ENCODE assay signal across 9 cellular contexts in the genomic region with DNA sequence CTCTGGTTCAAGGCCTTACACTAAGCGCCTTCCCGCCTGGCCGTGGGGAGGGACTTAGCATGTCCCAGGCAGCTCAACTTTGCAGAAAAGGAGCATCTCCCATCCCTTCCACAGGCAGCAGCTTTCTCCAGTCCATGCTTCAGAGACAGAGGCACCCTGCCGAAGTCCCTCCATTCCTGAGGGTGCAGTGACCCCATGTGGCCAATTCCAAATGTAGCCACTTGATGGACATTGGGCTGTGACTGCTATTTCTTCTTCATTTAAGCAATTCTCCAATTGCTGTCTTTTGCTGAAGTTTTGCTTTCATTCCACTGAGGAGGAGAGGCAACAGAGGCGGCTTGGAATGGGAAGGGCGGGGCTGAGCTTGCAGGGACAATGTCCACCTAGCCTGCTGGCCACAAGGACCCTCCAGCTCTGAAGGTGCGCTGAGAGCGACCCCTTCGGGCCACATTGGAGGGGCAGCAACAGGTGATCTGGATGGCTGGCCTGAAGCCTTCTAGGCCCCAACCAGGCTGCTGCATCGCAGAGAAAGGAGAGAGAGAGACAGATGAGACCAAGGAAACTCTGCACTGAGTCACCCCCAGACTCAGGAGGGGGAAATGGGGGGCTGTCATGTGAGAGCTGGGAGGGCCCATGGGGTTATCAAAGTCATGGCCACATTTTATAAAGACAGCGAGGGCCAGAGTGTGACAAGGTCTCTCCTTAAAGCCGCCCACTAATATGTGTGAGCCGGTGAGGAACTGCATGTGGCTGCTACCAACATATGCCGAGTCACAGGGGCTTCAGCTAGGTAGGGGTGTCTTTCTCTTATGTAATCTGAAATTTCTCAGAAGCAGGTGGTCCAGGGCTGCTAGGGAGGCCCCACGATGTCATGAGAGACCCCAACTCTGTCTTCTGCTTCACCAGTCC.
DNase-seq lines count a peak whose midpoint lies in the region; ATAC-seq and TF ChIP-seq lines count a peak whose summit lies in the region.
"Had no signal": no experiment of that assay in that cellular context is flagged by ENCODE, and none has a peak within 500 bp of the region (broad histone marks: within the 10 kb centered on the region; RNA-seq: fewer than 3 reads in every experiment).

No MANE protein-coding gene starts in this region.

- no peak overlapping the region for H3K4me3 ChIP-seq in adipocyte (ENCODE audit: low read length)
- H3K4me3 ChIP-seq in cardiac muscle cell, result no peak overlapping the region

- DNase-seq in ACHN, result peak; percentile 79
- peak; percentile 51 for DNase-seq in GM10266 (ENCODE audit: extremely low spot score)
- peak; percentile 70 for DNase-seq in NCI-H1694 (lab: John Stamatoyannopoulos, UW)
- DNase-seq in adipocyte (ENCODE audit: low read depth), result peak; percentile 93
- DNase-seq in cardiac muscle cell (ENCODE audit: low read depth in 1 of 2, low spot score in 1 of 2), result peak; percentile 74 to 81
- peak; percentile 61 for DNase-seq in progenitor cell of endocrine pancreas (ENCODE audit: low spot score, unreplicated experiment)
- DNase-seq in activated CD8-positive, alpha-beta memory T cell treated with anti-CD3 and anti-CD28 coated beads, Interleukin-2, amount 10 ng/mL, durations not matched to agents 7 days and 5 days, result no peak
- DNase-seq in activated CD8-positive, alpha-beta memory T cell treated with anti-CD3 and anti-CD28 coated beads, Interleukin-2, amount 50 U/mL, for 48 hours, result no peak

- in situ Hi-C loops in ACHN (cut with HindIII; ENCODE audit: low pct_ligation_motif_present, low pct_unique_long_range_greater_than_20kb, low sequenced_read_pairs), result no loop called here

- TF ChIP-seq CTCF in GM10266 (IDR thresholded peaks at IDR 0.05; ENCODE audit: control insufficient read depth, insufficient read depth, low read depth, missing control alignments), result peak; percentile 48
- TF ChIP-seq CTCF in cardiac muscle cell (IDR thresholded peaks at IDR 0.05; ENCODE audit: low read depth, low read length), result peak; percentile 47
- TF ChIP-seq CTCF in progenitor cell of endocrine pancreas (IDR thresholded peaks at IDR 0.05; ENCODE audit: unreplicated experiment), result peak; percentile 77

- no peaks in the 10 kb centered on the region for H3K4me1 Mint-ChIP-seq in progenitor cell of endocrine pancreas (ENCODE audit: low read depth)
- H3K4me1 Mint-ChIP-seq in activated CD8-positive, alpha-beta memory T cell treated with anti-CD3 and anti-CD28 coated beads, Interleukin-2, amount 10 ng/mL, durations not matched to agents 7 days and 5 days, result no peaks in the 10 kb centered on the region

- H3K9ac ChIP-seq in adipocyte (ENCODE audit: low read length), result no peak overlapping the region

- no peak overlapping the region for H3K4me3 Mint-ChIP-seq in progenitor cell of endocrine pancreas (ENCODE audit: low read depth)
- H3K4me3 Mint-ChIP-seq in activated CD8-positive, alpha-beta memory T cell treated with anti-CD3 and anti-CD28 coated beads, Interleukin-2, amount 10 ng/mL, durations not matched to agents 7 days and 5 days, result no peak overlapping the region
- H3K4me3 Mint-ChIP-seq: naive thymus-derived CD8-positive, alpha-beta T cell had no signal

- H3K36me3 ChIP-seq in adipocyte (ENCODE audit: control insufficient read depth, insufficient read depth, low read length, severe bottlenecking) (no peaks in the 10 kb centered on the region), cardiac muscle cell (no peaks in the 10 kb centered on the region)

- H3K4me1 ChIP-seq in adipocyte (ENCODE audit: control insufficient read depth, insufficient read depth, low read length) (no peaks in the 10 kb centered on the region), cardiac muscle cell (ENCODE audit: low read depth) (no peaks in the 10 kb centered on the region)

- CTCF ChIA-PET in activated CD8-positive, alpha-beta memory T cell treated with anti-CD3 and anti-CD28 coated beads, Interleukin-2, amount 10 ng/mL, durations not matched to agents 7 days and 5 days (lab: Charles Lee), result interaction anchor here (0.9 to 8.5 kb wide), 7 partner anchors 9 to 702 kb away, joined by 3 to 149 read pairs (median 6); no protein-coding TSS in a partner anchor

- H3K9me3 ChIP-seq in adipocyte (ENCODE audit: control insufficient read depth, low read length) (no peaks in the 10 kb centered on the region), cardiac muscle cell (ENCODE audit: low read depth) (no peaks in the 10 kb centered on the region)

- no peaks in the 10 kb centered on the region for H3K9me3 Mint-ChIP-seq in progenitor cell of endocrine pancreas (ENCODE audit: low read depth)
- no peaks in the 10 kb centered on the region for H3K9me3 Mint-ChIP-seq in activated CD8-positive, alpha-beta memory T cell treated with anti-CD3 and anti-CD28 coated beads, Interleukin-2, amount 10 ng/mL, durations not matched to agents 7 days and 5 days (ENCODE audit: low read depth)
- H3K9me3 Mint-ChIP-seq: naive thymus-derived CD8-positive, alpha-beta T cell had no signal

- H3K27me3 ChIP-seq in adipocyte (replicated peaks; ENCODE audit: control insufficient read depth, insufficient read depth, low read length), result peaks cover 18% of the 10 kb centered on the region
- no peaks in the 10 kb centered on the region for H3K27me3 ChIP-seq in cardiac muscle cell

- H3K36me3 Mint-ChIP-seq in progenitor cell of endocrine pancreas (ENCODE audit: insufficient read depth), result no peaks in the 10 kb centered on the region
- H3K36me3 Mint-ChIP-seq in activated CD8-positive, alpha-beta memory T cell treated with anti-CD3 and anti-CD28 coated beads, Interleukin-2, amount 10 ng/mL, durations not matched to agents 7 days and 5 days, result no peaks in the 10 kb centered on the region
- H3K36me3 Mint-ChIP-seq: naive thymus-derived CD8-positive, alpha-beta T cell had no signal

- ATAC-seq in activated CD8-positive, alpha-beta memory T cell treated with anti-CD3 and anti-CD28 coated beads, Interleukin-2, amount 10 ng/mL, durations not matched to agents 7 days and 5 days, result no peak
- ATAC-seq: naive thymus-derived CD8-positive, alpha-beta T cell had no signal

- H3K27me3 Mint-ChIP-seq in progenitor cell of endocrine pancreas, result peaks cover 3% of the 10 kb centered on the region
- no peaks in the 10 kb centered on the region for H3K27me3 Mint-ChIP-seq in activated CD8-positive, alpha-beta memory T cell treated with anti-CD3 and anti-CD28 coated beads, Interleukin-2, amount 10 ng/mL, durations not matched to agents 7 days and 5 days

- H3K27ac ChIP-seq in cardiac muscle cell, result no peak overlapping the region

- H3K27ac Mint-ChIP-seq in progenitor cell of endocrine pancreas, result no peak overlapping the region
- no peak overlapping the region for H3K27ac Mint-ChIP-seq in activated CD8-positive, alpha-beta memory T cell treated with anti-CD3 and anti-CD28 coated beads, Interleukin-2, amount 10 ng/mL, durations not matched to agents 7 days and 5 days

Comparison
In these comparisons a context has a peak if more than half of its experiments do, and no peak if none do; other contexts are left out.
1. DNase-seq: peak in ACHN (single experiment), GM10266 (single experiment), NCI-H1694 (single experiment), adipocyte (single experiment), cardiac muscle cell (2 of 2) and progenitor cell of endocrine pancreas (single experiment); none in activated CD8-positive, alpha-beta memory T cell treated with anti-CD3 and anti-CD28 coated beads, Interleukin-2, amount 10 ng/mL, durations not matched to agents 7 days and 5 days (single experiment) and activated CD8-positive, alpha-beta memory T cell treated with anti-CD3 and anti-CD28 coated beads, Interleukin-2, amount 50 U/mL, for 48 hours (single experiment).
2. Peak in every context shown above with its lines, with median percentiles within 50 percentile points of each other: CTCF ChIP-seq.